ENCODE assay signal across 1 cellular context in the genomic region with DNA sequence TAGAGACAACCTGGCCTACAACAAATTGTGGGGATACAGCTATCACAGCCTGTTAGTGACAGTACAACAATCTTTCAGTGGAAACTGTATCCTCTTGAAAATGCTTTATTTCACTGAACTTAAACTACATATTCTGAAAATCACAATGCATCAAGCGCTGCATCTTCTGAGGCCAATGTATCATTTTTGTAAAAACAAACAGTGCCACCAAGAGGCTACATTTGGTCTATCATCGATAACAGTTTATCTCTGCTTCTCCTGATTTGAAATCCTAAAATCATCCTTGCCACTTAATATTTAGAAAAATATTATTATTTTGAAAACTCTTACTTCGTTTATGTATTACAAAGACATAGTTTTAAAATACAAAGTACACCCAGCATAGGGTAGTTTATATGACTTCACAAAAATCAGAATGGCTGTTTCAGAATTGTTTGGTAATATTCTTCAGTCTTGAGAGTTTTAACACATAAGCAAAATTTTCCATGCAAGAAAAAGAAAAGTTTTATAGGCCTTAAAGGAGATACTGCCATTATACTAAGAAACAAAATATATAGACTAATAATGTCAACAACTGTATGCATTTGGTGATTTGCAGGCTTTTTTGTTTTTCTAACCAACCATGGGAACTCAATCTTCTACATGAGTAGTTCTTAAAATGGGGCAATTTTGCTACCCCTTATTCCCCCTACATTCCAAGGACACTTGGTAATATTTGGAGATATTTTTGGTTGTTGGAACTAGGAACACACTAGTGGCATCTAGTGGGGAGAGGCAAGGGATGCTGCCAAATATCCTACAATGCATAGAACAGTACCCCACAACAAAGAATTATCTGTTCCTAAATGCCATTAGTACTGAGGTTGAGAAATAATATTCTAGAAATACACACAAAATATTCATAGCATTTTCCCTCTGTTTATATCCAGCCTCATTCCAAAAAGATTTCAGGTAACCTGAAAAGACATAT.
TF ChIP-seq lines count a peak whose summit lies in the region.

No MANE protein-coding gene starts in this region.

TF ChIP-seq in WTC11, 78 proteins besides CTCF, POLR2A, EP300 and RAD21 (continued from another document):
- TF ChIP-seq ELF4 (CRISPR knock-in tag; IDR thresholded peaks at IDR 0.05; ENCODE audit: low read depth) (no peak), ATF6 (CRISPR knock-in tag; IDR thresholded peaks at IDR 0.05) (no peak), ZNF671 (CRISPR knock-in tag; IDR thresholded peaks at IDR 0.05) (no peak), ZNF396 (CRISPR knock-in tag; IDR thresholded peaks at IDR 0.05; ENCODE audit: borderline replicate concordance) (no peak), NR3C1 (CRISPR knock-in tag; conservative IDR thresholded peaks at IDR 0.05; ENCODE audit: low read depth) (no peak), NFYB (CRISPR knock-in tag; conservative IDR thresholded peaks at IDR 0.05; ENCODE audit: low read depth) (no peak), NR2C2 (CRISPR knock-in tag; IDR thresholded peaks at IDR 0.05) (no peak), ZSCAN18 (CRISPR knock-in tag; IDR thresholded peaks at IDR 0.05) (no peak), MLX (CRISPR knock-in tag; IDR thresholded peaks at IDR 0.05) (no peak), ZMAT4 (CRISPR knock-in tag; IDR thresholded peaks at IDR 0.05) (no peak), SMAD4 (CRISPR knock-in tag; IDR thresholded peaks at IDR 0.05) (no peak)
- TF ChIP-seq, protein P1, sequence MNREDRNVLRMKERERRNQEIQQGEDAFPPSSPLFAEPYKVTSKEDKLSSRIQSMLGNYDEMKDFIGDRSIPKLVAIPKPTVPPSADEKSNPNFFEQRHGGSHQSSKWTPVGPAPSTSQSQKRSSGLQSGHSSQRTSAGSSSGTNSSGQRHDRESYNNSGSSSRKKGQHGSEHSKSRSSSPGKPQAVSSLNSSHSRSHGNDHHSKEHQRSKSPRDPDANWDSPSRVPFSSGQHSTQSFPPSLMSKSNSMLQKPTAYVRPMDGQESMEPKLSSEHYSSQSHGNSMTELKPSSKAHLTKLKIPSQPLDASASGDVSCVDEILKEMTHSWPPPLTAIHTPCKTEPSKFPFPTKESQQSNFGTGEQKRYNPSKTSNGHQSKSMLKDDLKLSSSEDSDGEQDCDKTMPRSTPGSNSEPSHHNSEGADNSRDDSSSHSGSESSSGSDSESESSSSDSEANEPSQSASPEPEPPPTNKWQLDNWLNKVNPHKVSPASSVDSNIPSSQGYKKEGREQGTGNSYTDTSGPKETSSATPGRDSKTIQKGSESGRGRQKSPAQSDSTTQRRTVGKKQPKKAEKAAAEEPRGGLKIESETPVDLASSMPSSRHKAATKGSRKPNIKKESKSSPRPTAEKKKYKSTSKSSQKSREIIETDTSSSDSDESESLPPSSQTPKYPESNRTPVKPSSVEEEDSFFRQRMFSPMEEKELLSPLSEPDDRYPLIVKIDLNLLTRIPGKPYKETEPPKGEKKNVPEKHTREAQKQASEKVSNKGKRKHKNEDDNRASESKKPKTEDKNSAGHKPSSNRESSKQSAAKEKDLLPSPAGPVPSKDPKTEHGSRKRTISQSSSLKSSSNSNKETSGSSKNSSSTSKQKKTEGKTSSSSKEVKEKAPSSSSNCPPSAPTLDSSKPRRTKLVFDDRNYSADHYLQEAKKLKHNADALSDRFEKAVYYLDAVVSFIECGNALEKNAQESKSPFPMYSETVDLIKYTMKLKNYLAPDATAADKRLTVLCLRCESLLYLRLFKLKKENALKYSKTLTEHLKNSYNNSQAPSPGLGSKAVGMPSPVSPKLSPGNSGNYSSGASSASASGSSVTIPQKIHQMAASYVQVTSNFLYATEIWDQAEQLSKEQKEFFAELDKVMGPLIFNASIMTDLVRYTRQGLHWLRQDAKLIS (CRISPR knock-in tag; IDR thresholded peaks at IDR 0.05; ENCODE audit: borderline replicate concordance), result no peak
- TF ChIP-seq, protein P2, sequence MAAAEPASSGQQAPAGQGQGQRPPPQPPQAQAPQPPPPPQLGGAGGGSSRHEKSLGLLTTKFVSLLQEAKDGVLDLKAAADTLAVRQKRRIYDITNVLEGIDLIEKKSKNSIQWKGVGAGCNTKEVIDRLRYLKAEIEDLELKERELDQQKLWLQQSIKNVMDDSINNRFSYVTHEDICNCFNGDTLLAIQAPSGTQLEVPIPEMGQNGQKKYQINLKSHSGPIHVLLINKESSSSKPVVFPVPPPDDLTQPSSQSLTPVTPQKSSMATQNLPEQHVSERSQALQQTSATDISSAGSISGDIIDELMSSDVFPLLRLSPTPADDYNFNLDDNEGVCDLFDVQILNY (CRISPR knock-in tag; IDR thresholded peaks at IDR 0.05), result no peak
